24 cellular contexts compared by ENCODE assay signal in genomic region chr1:1106510-1107221, GRCh38. TPM values are rescaled to one million over a fixed set of nuclear protein-coding genes. Genes with fewer than 3 reads are reported as not detected.
DNase-seq lines count a peak whose midpoint lies in the region; ATAC-seq, FAIRE-seq and TF ChIP-seq lines count a peak whose summit lies in the region.
"Had no signal": no experiment of that assay in that cellular context is flagged by ENCODE, and none has a peak within 500 bp of the region (broad histone marks: within the 10 kb centered on the region; RNA-seq: fewer than 3 reads in every experiment).

No MANE protein-coding gene starts in this region.

- WGBS in H1 (ENCODE audit: extremely low coverage in 1 of 2, insufficient coverage in 1 of 2, insufficient read length in 1 of 2, insufficient replicate concordance in 2 of 2, low coverage in 1 of 2, low lambda C conversion rate in 2 of 2, missing lambda C conversion rate in 1 of 2), 2 experiments: 96% methylated on average over 13 of the region's 31 CpGs; no CpG with 5 or more reads in 1 of the 2 experiments
- 100% methylated on average over 8 of the region's 31 CpGs; no CpG with 5 or more reads in 1 of the 2 donors for WGBS in esophagus squamous epithelium, 2 donors

- peaks cover 12% of the 10 kb centered on the region for H3K9me3 Mint-ChIP-seq in activated naive CD8-positive, alpha-beta T cell treated with anti-CD3 and anti-CD28 coated beads, Interleukin-2, amount 10 ng/mL, durations not matched to agents 7 days and 5 days
- H3K9me3 Mint-ChIP-seq in activated naive CD8-positive, alpha-beta T cell treated with anti-CD3 and anti-CD28 coated beads, Interleukin-2, amount 50 U/mL, for 24 hours: peaks cover 5% of the 10 kb centered on the region
- no peaks in the 10 kb centered on the region for H3K9me3 Mint-ChIP-seq in CD8-positive, alpha-beta T cell
- no peaks in the 10 kb centered on the region for H3K9me3 Mint-ChIP-seq in Caco-2 (ENCODE audit: unreplicated experiment)
- H3K9me3 Mint-ChIP-seq: CD8-positive, alpha-beta memory T cell had no signal

- no peak for ATAC-seq in activated naive CD8-positive, alpha-beta T cell treated with anti-CD3 and anti-CD28 coated beads, Interleukin-2, amount 10 ng/mL, durations not matched to agents 7 days and 5 days (ENCODE audit: low read depth)
- no peak for ATAC-seq in activated naive CD8-positive, alpha-beta T cell treated with anti-CD3 and anti-CD28 coated beads, Interleukin-2, amount 50 U/mL, for 24 hours
- no peak for ATAC-seq in CD8-positive, alpha-beta T cell
- ATAC-seq in mucosa of descending colon: no peak

- H2AFZ ChIP-seq in H1 (ENCODE audit: low read length): no peak overlapping the region

- H3K14ac ChIP-seq in H1 (ENCODE audit: insufficient read length): no peak overlapping the region

- peaks cover 25% of the 10 kb centered on the region for H3K4me1 ChIP-seq in CD8-positive, alpha-beta T cell (ENCODE audit: insufficient read depth, low read length)
- H3K4me1 ChIP-seq in H1 (replicated peaks in 1 of 4; ENCODE audit: control insufficient read depth in 3 of 4, insufficient read depth in 4 of 4, low read length in 3 of 4) (no peaks in the 10 kb centered on the region), mucosa of descending colon (ENCODE audit: low read depth) (peaks cover 15% of the 10 kb centered on the region), esophagus squamous epithelium (peaks cover 0 to 6% (median 0%) of the 10 kb centered on the region in 3 donors), Caco-2 (no peaks in the 10 kb centered on the region)

- H3K27ac ChIP-seq in CD8-positive, alpha-beta T cell (ENCODE audit: low read depth, low read length): no peak overlapping the region
- no peak overlapping the region for H3K27ac ChIP-seq in H1 (ENCODE audit: low read depth, low read length)
- H3K27ac ChIP-seq in esophagus squamous epithelium: no peak overlapping the region

- H3K36me3 Mint-ChIP-seq in activated naive CD8-positive, alpha-beta T cell treated with anti-CD3 and anti-CD28 coated beads, Interleukin-2, amount 10 ng/mL, durations not matched to agents 7 days and 5 days: peaks cover 43% of the 10 kb centered on the region
- peaks cover 29% of the 10 kb centered on the region for H3K36me3 Mint-ChIP-seq in activated naive CD8-positive, alpha-beta T cell treated with anti-CD3 and anti-CD28 coated beads, Interleukin-2, amount 50 U/mL, for 24 hours (ENCODE audit: low read depth)
- H3K36me3 Mint-ChIP-seq in CD8-positive, alpha-beta T cell: peaks cover 3% of the 10 kb centered on the region
- no peaks in the 10 kb centered on the region for H3K36me3 Mint-ChIP-seq in Caco-2 (ENCODE audit: insufficient read depth, unreplicated experiment)

- no peak overlapping the region for H2BK20ac ChIP-seq in H1 (ENCODE audit: low read length)

- no peak for TF ChIP-seq RAD21 in H1 (IDR thresholded peaks at IDR 0.05 in 1 of 2, conservative IDR thresholded peaks at IDR 0.05 in 1 of 2; ENCODE audit: low read depth in 2 of 2, low read length in 2 of 2)

- CTCF ChIA-PET in CD8-positive, alpha-beta T cell (lab: Charles Lee): interaction anchor here (1.2 kb wide), 1 partner anchor 88 kb away, joined by 3 read pairs; no protein-coding TSS in a partner anchor
- CTCF ChIA-PET in H1 (lab: Charles Lee; ENCODE audit: partially characterized antibody): interaction anchor here (0.9 to 1.3 kb wide), 4 partner anchors 14 to 122 kb away, joined by 3 to 8 read pairs (median 4); no protein-coding TSS in a partner anchor
- CTCF ChIA-PET in Caco-2 (lab: Charles Lee): interaction anchor here (0.6 kb wide), 1 partner anchor 167 kb away, joined by 4 read pairs; the partner anchor contains the start of gene UBE2J2

- peaks cover 1 to 2% of the 10 kb centered on the region in 2 experiments for H4K20me1 ChIP-seq in H1 (replicated peaks in 1 of 2; ENCODE audit: control insufficient read depth in 1 of 2, insufficient read depth in 2 of 2, low read length in 2 of 2)

- H3K4me3 Mint-ChIP-seq in activated naive CD8-positive, alpha-beta T cell treated with anti-CD3 and anti-CD28 coated beads, Interleukin-2, amount 10 ng/mL, durations not matched to agents 7 days and 5 days: no peak overlapping the region
- H3K4me3 Mint-ChIP-seq in activated naive CD8-positive, alpha-beta T cell treated with anti-CD3 and anti-CD28 coated beads, Interleukin-2, amount 50 U/mL, for 24 hours: no peak overlapping the region
- no peak overlapping the region for H3K4me3 Mint-ChIP-seq in CD8-positive, alpha-beta T cell
- H3K4me3 Mint-ChIP-seq in Caco-2 (ENCODE audit: unreplicated experiment): no peak overlapping the region
- H3K4me3 Mint-ChIP-seq: CD8-positive, alpha-beta memory T cell had no signal

- no peak overlapping the region for H3K9ac ChIP-seq in H1 (replicated peaks in 1 of 4; ENCODE audit: extremely low read depth in 1 of 4, low read depth in 3 of 4, low read length in 3 of 4)

- TF ChIP-seq EP300 in H1 (IDR thresholded peaks at IDR 0.05; ENCODE audit: borderline replicate concordance in 1 of 2, low read depth in 2 of 2, low read length in 2 of 2): no peak

- no peak for TF ChIP-seq CTCF in CD8-positive, alpha-beta T cell (IDR thresholded peaks at IDR 0.05)
- no peak for TF ChIP-seq CTCF in H1 (IDR thresholded peaks at IDR 0.05; ENCODE audit: control extremely low read depth in 1 of 3, insufficient read depth in 1 of 3, low read depth in 1 of 3, low read length in 3 of 3)
- TF ChIP-seq CTCF in mucosa of descending colon (IDR thresholded peaks at IDR 0.05): no peak
- no peak for TF ChIP-seq CTCF in esophagus squamous epithelium (IDR thresholded peaks at IDR 0.05)
- TF ChIP-seq CTCF in Caco-2 (IDR thresholded peaks at IDR 0.05; ENCODE audit: insufficient read depth in 1 of 2, low read depth in 1 of 2, low read length in 1 of 2, severe bottlenecking in 1 of 2, unreplicated experiment in 1 of 2): no peak

- no peak overlapping the region for H3K4me2 ChIP-seq in H1 (ENCODE audit: insufficient read depth in 1 of 2, low read depth in 2 of 2, low read length in 2 of 2)

- H3K23me2 ChIP-seq in H1 (ENCODE audit: low read depth, low read length): no peaks in the 10 kb centered on the region

- no TSS peak for BruUV-seq in Caco-2 (replicated peaks; lab: Mats Ljungman, UMichigan)

- H3K36me3 ChIP-seq in CD8-positive, alpha-beta T cell (ENCODE audit: insufficient read depth, low read length): no peaks in the 10 kb centered on the region
- H3K36me3 ChIP-seq in H1 (ENCODE audit: control insufficient read depth in 2 of 4, insufficient read depth in 4 of 4, low read length in 3 of 4) (peaks cover 0 to 8% (median 2%) of the 10 kb centered on the region in 4 experiments; a peak in 2 of 8 replicates), mucosa of descending colon (ENCODE audit: low read depth) (no peaks in the 10 kb centered on the region), esophagus squamous epithelium (peaks cover 0 to 3% (median 0%) of the 10 kb centered on the region in 3 donors), Caco-2 (ENCODE audit: control insufficient read depth, insufficient read depth, low read length) (no peaks in the 10 kb centered on the region)

- no peak overlapping the region for H2BK15ac ChIP-seq in H1 (ENCODE audit: low read length)

- no peak overlapping the region for H4K91ac ChIP-seq in H1 (replicated peaks; ENCODE audit: insufficient read length, low read length)

- H3K4me3 ChIP-seq in CD8-positive, alpha-beta T cell (ENCODE audit: low read depth, low read length): no peak overlapping the region
- no peak overlapping the region for H3K4me3 ChIP-seq in H1 (ENCODE audit: extremely low read depth in 1 of 4, insufficient read depth in 2 of 4, low read depth in 3 of 4, low read length in 4 of 4)
- no peak overlapping the region for H3K4me3 ChIP-seq in mucosa of descending colon
- no peak overlapping the region for H3K4me3 ChIP-seq in esophagus squamous epithelium
- no peak overlapping the region for H3K4me3 ChIP-seq in Caco-2 (ENCODE audit: low read depth, low read length)

- no peak overlapping the region for H3K56ac ChIP-seq in H1 (replicated peaks; ENCODE audit: insufficient read length, low read depth, low read length)

- no peak overlapping the region for H2BK120ac ChIP-seq in H1 (replicated peaks; ENCODE audit: low read depth, low read length)

- peaks cover 0 to 6% of the 10 kb centered on the region in 2 experiments; a peak in 2 of 4 replicates for H3K79me2 ChIP-seq in H1 (ENCODE audit: control insufficient read depth in 1 of 2, insufficient read depth in 2 of 2, low read length in 2 of 2)

- H3K27me3 Mint-ChIP-seq in activated naive CD8-positive, alpha-beta T cell treated with anti-CD3 and anti-CD28 coated beads, Interleukin-2, amount 10 ng/mL, durations not matched to agents 7 days and 5 days: no peaks in the 10 kb centered on the region
- H3K27me3 Mint-ChIP-seq in activated naive CD8-positive, alpha-beta T cell treated with anti-CD3 and anti-CD28 coated beads, Interleukin-2, amount 50 U/mL, for 24 hours: no peaks in the 10 kb centered on the region
- no peaks in the 10 kb centered on the region for H3K27me3 Mint-ChIP-seq in CD8-positive, alpha-beta T cell (ENCODE audit: low read depth)
- no peaks in the 10 kb centered on the region for H3K27me3 Mint-ChIP-seq in Caco-2 (ENCODE audit: insufficient read depth, unreplicated experiment)

- H3K4ac ChIP-seq in H1 (replicated peaks; ENCODE audit: insufficient read length, low read depth, low read length): no peak overlapping the region

- H3K27ac Mint-ChIP-seq in activated naive CD8-positive, alpha-beta T cell treated with anti-CD3 and anti-CD28 coated beads, Interleukin-2, amount 10 ng/mL, durations not matched to agents 7 days and 5 days: no peak overlapping the region
- H3K27ac Mint-ChIP-seq in activated naive CD8-positive, alpha-beta T cell treated with anti-CD3 and anti-CD28 coated beads, Interleukin-2, amount 50 U/mL, for 24 hours: no peak overlapping the region
- H3K27ac Mint-ChIP-seq in CD8-positive, alpha-beta T cell: peak overlapping the region; percentile 8
- no peak overlapping the region for H3K27ac Mint-ChIP-seq in Caco-2 (ENCODE audit: unreplicated experiment)

- H2BK5ac ChIP-seq in H1 (ENCODE audit: low read depth, low read length): no peak overlapping the region

- no peak for TF ChIP-seq POLR2A in H1 (IDR thresholded peaks at IDR 0.05; ENCODE audit: control extremely low read depth in 1 of 2, low read depth in 2 of 2, low read length in 2 of 2)
- TF ChIP-seq POLR2A in esophagus squamous epithelium (IDR thresholded peaks at IDR 0.05): no peak

- peak; percentile 22 for DNase-seq in activated naive CD8-positive, alpha-beta T cell treated with anti-CD3 and anti-CD28 coated beads, Interleukin-2, amount 10 ng/mL, durations not matched to agents 7 days and 5 days
- DNase-seq in activated naive CD8-positive, alpha-beta T cell treated with anti-CD3 and anti-CD28 coated beads, Interleukin-2, amount 50 U/mL, for 24 hours: no peak
- DNase-seq in CD8-positive, alpha-beta T cell: no peak
- no peak for DNase-seq in H1 (ENCODE audit: low read depth in 1 of 2, low spot score in 2 of 2)
- DNase-seq in mucosa of descending colon: peak in 2 of 3 donors; percentile 30 to 52
- DNase-seq in esophagus squamous epithelium (lab: John Stamatoyannopoulos, UW): no peak
- DNase-seq in EL: no peak
- no peak for DNase-seq in Caco-2
- DNase-seq: AML-193, C1 segment of cervical spinal cord, DMS53, GF-D8, Kasumi-1, NCI-H1417 treated with DMSO at 0.1 percent for 48 hours, NCI-H187, NCI-H446, NCI-H526, SIG-M5 had no signal

- no peak overlapping the region for H4K5ac ChIP-seq in H1 (ENCODE audit: insufficient read length, low read depth, low read length)

- no peaks in the 10 kb centered on the region for H3K9me3 ChIP-seq in CD8-positive, alpha-beta T cell (ENCODE audit: low read length)
- H3K9me3 ChIP-seq in H1 (ENCODE audit: insufficient read depth in 2 of 2, low read depth in 1 of 2, low read length in 1 of 2) (peaks cover 5 to 18% of the 10 kb centered on the region in 2 experiments; a peak in 3 of 4 replicates), mucosa of descending colon (no peaks in the 10 kb centered on the region), esophagus squamous epithelium (no peaks in the 10 kb centered on the region), Caco-2 (no peaks in the 10 kb centered on the region)

- FAIRE-seq in H1 (lab: Jason Lieb, UNC): no peak
- FAIRE-seq: D721Med had no signal

- no peak overlapping the region for H2AK5ac ChIP-seq in H1 (ENCODE audit: low read depth, low read length)

- no peak overlapping the region for H3K23ac ChIP-seq in H1 (ENCODE audit: insufficient read length)

- intact Hi-C loops in CD8-positive, alpha-beta T cell (cut with DNase I, micrococcal nuclease): no loop called here
- intact Hi-C loops in mucosa of descending colon (cut with DNase I, micrococcal nuclease) (no loop called here), esophagus squamous epithelium (cut with DNase I) (no loop called here), Caco-2 (cut with micrococcal nuclease; ENCODE audit: unreplicated experiment) (no loop called here)

- no peaks in the 10 kb centered on the region for H3K27me3 ChIP-seq in CD8-positive, alpha-beta T cell (ENCODE audit: insufficient read depth, low read length)
- H3K27me3 ChIP-seq in H1 (replicated peaks in 1 of 4; ENCODE audit: control insufficient read depth in 3 of 4, extremely low read depth in 1 of 4, insufficient read depth in 3 of 4, low read length in 3 of 4) (no peaks in the 10 kb centered on the region), esophagus squamous epithelium (no peaks in the 10 kb centered on the region), Caco-2 (replicated peaks; ENCODE audit: control insufficient read depth, insufficient read depth, low read length) (no peaks in the 10 kb centered on the region)

- H3K4me1 Mint-ChIP-seq in activated naive CD8-positive, alpha-beta T cell treated with anti-CD3 and anti-CD28 coated beads, Interleukin-2, amount 10 ng/mL, durations not matched to agents 7 days and 5 days: peaks cover 18% of the 10 kb centered on the region
- peaks cover 36% of the 10 kb centered on the region for H3K4me1 Mint-ChIP-seq in activated naive CD8-positive, alpha-beta T cell treated with anti-CD3 and anti-CD28 coated beads, Interleukin-2, amount 50 U/mL, for 24 hours
- peaks cover 39% of the 10 kb centered on the region for H3K4me1 Mint-ChIP-seq in CD8-positive, alpha-beta T cell (ENCODE audit: low read depth)
- H3K4me1 Mint-ChIP-seq in Caco-2 (ENCODE audit: low read depth, unreplicated experiment): no peaks in the 10 kb centered on the region

- no peak overlapping the region for H2BK12ac ChIP-seq in H1 (ENCODE audit: low read depth, low read length)

- H4K8ac ChIP-seq in H1 (ENCODE audit: extremely low read depth, insufficient read depth, low read length): no peak overlapping the region

- POLR2A ChIA-PET in activated naive CD8-positive, alpha-beta T cell treated with anti-CD3 and anti-CD28 coated beads, Interleukin-2, amount 10 ng/mL, durations not matched to agents 7 days and 5 days (lab: Charles Lee): no interaction called here
- POLR2A ChIA-PET in CD8-positive, alpha-beta T cell (lab: Charles Lee): no interaction called here
- POLR2A ChIA-PET in H1 (lab: Charles Lee; ENCODE audit: partially characterized antibody) (interaction anchor here (1.0 to 1.8 kb wide), 3 partner anchors 9 to 131 kb away, joined by 3 to 6 read pairs (median 5); no protein-coding TSS in a partner anchor), Caco-2 (lab: Charles Lee) (no interaction called here)

- peaks cover 10% of the 10 kb centered on the region for H3K79me1 ChIP-seq in H1 (ENCODE audit: low read depth, low read length)

- H3K18ac ChIP-seq in H1 (ENCODE audit: extremely low read depth, low read length): no peak overlapping the region

RNA-seq across cellular contexts. Expression of gene C1orf159, which starts 9.2 kb away (rescaled TPM):
- 10 to 100 TPM; 22.7 to 23.0 TPM for total RNA-seq in activated naive CD8-positive, alpha-beta T cell treated with anti-CD3 and anti-CD28 coated beads, Interleukin-2, amount 10 ng/mL, durations not matched to agents 7 days and 5 days
- total RNA-seq in CD8-positive, alpha-beta T cell: 10 to 100 TPM; 14.3 to 17.6 TPM
- total RNA-seq in H1 (2021; fragmentation: NEBNext Ultra II Directional; extraction: Animal tissue kit (Norgen Biotek cat#: 25700)): 10.9 and 12.4 TPM in 2 replicates
- polyA plus RNA-seq in H1 (2011; rRNA removed): 10.0 and 15.7 TPM in 2 replicates
- 11.1 TPM for polyA plus RNA-seq in H1 (2011; cell fraction: cytosol; rRNA removed)
- polyA plus RNA-seq in H1 (2011; cell fraction: nucleus; rRNA removed): 45.2 TPM
- 6.7 to 11.8 TPM (median 10.8 TPM) in 4 replicates for polyA plus RNA-seq in H1 (2012, experiment 1 of 2)
- polyA plus RNA-seq in H1 (2012, experiment 2 of 2): 9.1 TPM
- 8.9 TPM for polyA plus RNA-seq in H1 (2013, experiment 1 of 2)
- 8.4 TPM for polyA plus RNA-seq in H1 (2013, experiment 2 of 2)
- polyA minus RNA-seq in H1 (2011; rRNA and poly(A)+ RNA removed): 2.8 and 4.3 TPM in 2 replicates
- 5.1 TPM for polyA minus RNA-seq in H1 (2011; cell fraction: cytosol; rRNA and poly(A)+ RNA removed)
- 14.2 TPM for polyA minus RNA-seq in H1 (2011; cell fraction: nucleus; rRNA and poly(A)+ RNA removed)
- total RNA-seq in mucosa of descending colon (10 to 100 TPM; 18.4 to 25.3 (median 24.0) TPM), esophagus squamous epithelium (10 to 100 TPM in 3 of 4 donors, 1 to 10 TPM in 1; 6.9 to 19.6 (median 14.7) TPM), Caco-2 (2022) (12.9 and 14.0 TPM in 2 replicates)

RNA-seq across cellular contexts. Expression of gene RNF223, which starts 32.6 kb away (rescaled TPM):
- total RNA-seq in activated naive CD8-positive, alpha-beta T cell treated with anti-CD3 and anti-CD28 coated beads, Interleukin-2, amount 10 ng/mL, durations not matched to agents 7 days and 5 days: not detected
- not detected for total RNA-seq in CD8-positive, alpha-beta T cell
- total RNA-seq in H1 (2021; fragmentation: NEBNext Ultra II Directional; extraction: Animal tissue kit (Norgen Biotek cat#: 25700)): not detected in 2 replicates
- polyA plus RNA-seq in H1 (2011; rRNA removed): not detected in 2 replicates
- not detected for polyA plus RNA-seq in H1 (2011; cell fraction: cytosol; rRNA removed)
- polyA plus RNA-seq in H1 (2011; cell fraction: nucleus; rRNA removed): not detected
- polyA plus RNA-seq in H1 (2012, experiment 1 of 2): not detected in 4 replicates
- polyA plus RNA-seq in H1 (2012, experiment 2 of 2): not detected
- polyA plus RNA-seq in H1 (2013, experiment 1 of 2): 0.02 TPM
- not detected for polyA plus RNA-seq in H1 (2013, experiment 2 of 2)
- not detected in 2 replicates for polyA minus RNA-seq in H1 (2011; rRNA and poly(A)+ RNA removed)
- not detected for polyA minus RNA-seq in H1 (2011; cell fraction: cytosol; rRNA and poly(A)+ RNA removed)
- 0.40 TPM for polyA minus RNA-seq in H1 (2011; cell fraction: nucleus; rRNA and poly(A)+ RNA removed)
- total RNA-seq in mucosa of descending colon: 1 to 10 TPM; 1.3 to 7.5 (median 2.1) TPM
- 10 to 100 TPM; 11.8 to 25.3 (median 12.3) TPM for total RNA-seq in esophagus squamous epithelium
- 0.56 and 0.57 TPM in 2 replicates for total RNA-seq in Caco-2 (2022)
- total RNA-seq: A172; CD8-positive, alpha-beta memory T cell; H4; RPMI7951 had no signal
- polyA plus RNA-seq: AG04450; CD8-positive, alpha-beta memory T cell had no signal

Comparison
In these comparisons a context has a peak if more than half of its experiments do, and no peak if none do; other contexts are left out.
1. DNase-seq: peak in activated naive CD8-positive, alpha-beta T cell treated with anti-CD3 and anti-CD28 coated beads, Interleukin-2, amount 10 ng/mL, durations not matched to agents 7 days and 5 days (single experiment) and mucosa of descending colon (2 of 3); none in activated naive CD8-positive, alpha-beta T cell treated with anti-CD3 and anti-CD28 coated beads, Interleukin-2, amount 50 U/mL, for 24 hours (single experiment), CD8-positive, alpha-beta T cell (0 of 7), H1 (0 of 2), esophagus squamous epithelium (single experiment), EL (single experiment) and Caco-2 (0 of 2).